Comparison of ENCODE assay signal across 36 cellular contexts in the genomic region with DNA sequence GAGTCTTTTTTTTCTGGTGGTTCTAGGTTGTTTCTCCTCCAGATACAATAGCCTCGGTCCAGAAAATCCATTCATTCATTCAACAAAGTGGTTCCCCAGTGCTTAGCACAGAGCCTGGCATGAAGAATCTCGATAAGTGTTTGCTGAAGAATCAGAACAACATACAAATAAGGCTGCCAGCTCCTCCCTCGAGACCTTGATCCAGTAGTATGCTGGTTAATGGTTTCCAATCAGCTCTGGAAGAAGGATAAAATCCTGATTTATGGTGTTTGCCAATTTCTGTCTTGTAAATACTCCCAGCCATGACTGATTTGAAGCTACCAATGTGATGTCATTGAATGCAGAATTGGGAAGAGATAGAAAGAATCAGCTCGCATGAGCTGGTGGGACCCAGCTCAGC. TPM values are rescaled to one million over a fixed set of nuclear protein-coding genes. Genes with fewer than 3 reads are reported as not detected.
"Had no signal": no experiment of that assay in that cellular context is flagged by ENCODE, and none has a peak within 500 bp of the region (broad histone marks: within the 10 kb centered on the region; RNA-seq: fewer than 3 reads in every experiment).

No MANE protein-coding gene starts in this region.

- ATAC-seq: activated CD4-positive, alpha-beta T cell treated with anti-CD3 and anti-CD28 coated beads for 36 hours; activated T-cell treated with anti-CD3 and anti-CD28 coated beads, Interleukin-2, amount 50 U/mL, for 72 hours; effector memory CD8-positive, alpha-beta T cell; gastroesophageal sphincter; T-cell had no signal

- H3K9me3 ChIP-seq: esophagus squamous epithelium, gastroesophageal sphincter had no signal

- H3K36me3 ChIP-seq: brain microvascular endothelial cell, esophagus squamous epithelium, gastroesophageal sphincter had no signal

- H3K4me1 Mint-ChIP-seq: activated CD4-positive, alpha-beta T cell treated with anti-CD3 and anti-CD28 coated beads for 36 hours; activated CD4-positive, alpha-beta T cell treated with anti-CD3 and anti-CD28 coated beads, Interleukin-2, amount 10 ng/mL, durations not matched to agents 24 days and 14 days had no signal

- DNase-seq: activated CD4-positive, alpha-beta memory T cell treated with anti-CD3 and anti-CD28 coated beads for 36 hours; activated CD4-positive, alpha-beta T cell treated with anti-CD3 and anti-CD28 coated beads for 36 hours; activated CD4-positive, alpha-beta T cell treated with anti-CD3 and anti-CD28 coated beads, Interleukin-2, amount 10 ng/mL, durations not matched to agents 24 days and 14 days; activated CD4-positive, CD25-positive, alpha-beta regulatory T cell; activated CD4-positive, CD25-positive, alpha-beta regulatory T cell treated with anti-CD3 and anti-CD28 coated beads, Interleukin-2, amount 50 U/mL, for 72 hours; activated CD8-positive, alpha-beta memory T cell treated with anti-CD3 and anti-CD28 coated beads, Interleukin-2, amount 50 U/mL, for 48 hours; activated gamma-delta T cell; activated naive CD4-positive, alpha-beta T cell; activated naive CD4-positive, alpha-beta T cell treated with anti-CD3 and anti-CD28 coated beads, Interleukin-2, amount 50 U/mL, for 16 hours; activated T-cell treated with anti-CD3 and anti-CD28 coated beads for 4 hours; activated T-cell treated with anti-CD3 and anti-CD28 coated beads, Interleukin-2, amount 50 U/mL, for 24 hours; activated T-cell treated with anti-CD3 and anti-CD28 coated beads, Interleukin-2, amount 50 U/mL, for 72 hours; amniotic stem cell; anterior cingulate cortex; brain microvascular endothelial cell; caudate nucleus; cortex of kidney; dermis blood vessel endothelial cell; effector CD4-positive, alpha-beta T cell; effector memory CD8-positive, alpha-beta T cell; esophagus squamous epithelium; foreskin melanocyte; SW 1271; T-cell; T1000 had no signal

- H3K27ac ChIP-seq: brain microvascular endothelial cell, epithelial cell of prostate, esophagus squamous epithelium, gastroesophageal sphincter had no signal

- H3K4me3 ChIP-seq: esophagus squamous epithelium, gastroesophageal sphincter had no signal

- FAIRE-seq: astrocyte, colon had no signal

- H3K36me3 Mint-ChIP-seq: activated CD4-positive, alpha-beta memory T cell treated with anti-CD3 and anti-CD28 coated beads for 36 hours; activated naive CD8-positive, alpha-beta T cell; T-cell had no signal

- H3K27ac Mint-ChIP-seq: activated CD4-positive, alpha-beta memory T cell treated with anti-CD3 and anti-CD28 coated beads for 36 hours; activated CD4-positive, alpha-beta T cell treated with anti-CD3 and anti-CD28 coated beads for 36 hours; activated CD4-positive, alpha-beta T cell treated with anti-CD3 and anti-CD28 coated beads, Interleukin-2, amount 10 ng/mL, durations not matched to agents 24 days and 14 days; activated naive CD8-positive, alpha-beta T cell; activated T-cell treated with anti-CD3 and anti-CD28 coated beads, Interleukin-2, amount 50 U/mL, for 24 hours; activated T-cell treated with anti-CD3 and anti-CD28 coated beads, Interleukin-2, amount 50 U/mL, for 72 hours; effector memory CD8-positive, alpha-beta T cell; T-cell; T-helper 1 cell treated with Interleukin-12 subunit alpha and Interleukin-12 subunit beta and Interleukin-4 antibody, amounts not matched to agents 30 μg/mL and 1 μg/mL, for 36 hours had no signal

- H3K9me3 Mint-ChIP-seq: activated CD4-positive, alpha-beta memory T cell treated with anti-CD3 and anti-CD28 coated beads for 36 hours; activated CD4-positive, alpha-beta T cell treated with anti-CD3 and anti-CD28 coated beads, Interleukin-2, amount 10 ng/mL, durations not matched to agents 24 days and 14 days; activated T-cell treated with anti-CD3 and anti-CD28 coated beads, Interleukin-2, amount 50 U/mL, for 24 hours; activated T-cell treated with anti-CD3 and anti-CD28 coated beads, Interleukin-2, amount 50 U/mL, for 72 hours; effector memory CD8-positive, alpha-beta T cell; T-cell; T-helper 1 cell treated with Interleukin-12 subunit alpha and Interleukin-12 subunit beta and Interleukin-4 antibody, amounts not matched to agents 30 μg/mL and 1 μg/mL, for 36 hours had no signal

- H3K4me3 Mint-ChIP-seq: activated CD4-positive, alpha-beta memory T cell treated with anti-CD3 and anti-CD28 coated beads for 36 hours; activated CD4-positive, alpha-beta T cell treated with anti-CD3 and anti-CD28 coated beads for 36 hours; activated CD4-positive, alpha-beta T cell treated with anti-CD3 and anti-CD28 coated beads, Interleukin-2, amount 10 ng/mL, durations not matched to agents 24 days and 14 days; activated naive CD8-positive, alpha-beta T cell; activated T-cell treated with anti-CD3 and anti-CD28 coated beads, Interleukin-2, amount 50 U/mL, for 24 hours; activated T-cell treated with anti-CD3 and anti-CD28 coated beads, Interleukin-2, amount 50 U/mL, for 72 hours; effector memory CD8-positive, alpha-beta T cell; T-cell; T-helper 1 cell treated with Interleukin-12 subunit alpha and Interleukin-12 subunit beta and Interleukin-4 antibody, amounts not matched to agents 30 μg/mL and 1 μg/mL, for 36 hours had no signal

RNA-seq across cellular contexts. Expression of a gene that starts 3.3 kb away (rescaled TPM):
- total RNA-seq: activated CD4-positive, alpha-beta memory T cell treated with anti-CD3 and anti-CD28 coated beads for 36 hours; activated CD4-positive, alpha-beta T cell treated with anti-CD3 and anti-CD28 coated beads for 36 hours; activated CD4-positive, alpha-beta T cell treated with anti-CD3 and anti-CD28 coated beads, Interleukin-2, amount 10 ng/mL, durations not matched to agents 24 days and 14 days; activated T-cell treated with anti-CD3 and anti-CD28 coated beads, Interleukin-2, amount 50 U/mL, for 72 hours; astrocyte; fibroblast of villous mesenchyme; T-helper 2 cell treated with Interferon-gamma antibody and Interleukin-4, amounts not matched to agents 100 ng/mL and 5 ng/mL, for 36 hours had no signal

RNA-seq across cellular contexts. Expression of a gene that starts 23.4 kb away (rescaled TPM):
- total RNA-seq: activated CD4-positive, alpha-beta T cell treated with anti-CD3 and anti-CD28 coated beads for 36 hours; activated CD4-positive, alpha-beta T cell treated with anti-CD3 and anti-CD28 coated beads, Interleukin-2, amount 10 ng/mL, durations not matched to agents 24 days and 14 days; astrocyte; chondrocyte; dermis blood vessel endothelial cell; fibroblast of lung; fibroblast of villous mesenchyme; glomerular endothelial cell; T-helper 2 cell treated with Interferon-gamma antibody and Interleukin-4, amounts not matched to agents 100 ng/mL and 5 ng/mL, for 36 hours had no signal
- polyA plus RNA-seq: fibroblast of lung had no signal

RNA-seq across cellular contexts. Expression of a gene that starts 45.5 kb away (rescaled TPM):
- total RNA-seq: activated CD4-positive, alpha-beta T cell treated with anti-CD3 and anti-CD28 coated beads, Interleukin-2, amount 10 ng/mL, durations not matched to agents 24 days and 14 days; dermis blood vessel endothelial cell; gastroesophageal sphincter; glomerular endothelial cell had no signal
